ENCODE assay signal across 8 cellular contexts in genomic region chr5:671459-672328, GRCh38.
DNase-seq lines count a peak whose midpoint lies in the region; ATAC-seq, FAIRE-seq and TF ChIP-seq lines count a peak whose summit lies in the region.

No MANE protein-coding gene starts in this region.

- no peak overlapping the region for H3K4me3 ChIP-seq in OCI-LY1 (ENCODE audit: low read depth, low read length, poor library complexity, severe bottlenecking)
- peak overlapping the region; percentile 17 to 64 (median 44) for H3K4me3 ChIP-seq in subcutaneous abdominal adipose tissue (ENCODE audit: low read depth in 1 of 5, low read length in 5 of 5)

- H2AFZ ChIP-seq in OCI-LY1 (ENCODE audit: low read length) = no peak overlapping the region

- no peak overlapping the region for H3K9ac ChIP-seq in OCI-LY1 (ENCODE audit: low read length)
- H3K9ac ChIP-seq in subcutaneous abdominal adipose tissue (ENCODE audit: low read length in 5 of 5) = peak overlapping the region in 1 of 5 donors; percentile 27

- H3K27me3 ChIP-seq in OCI-LY1 (ENCODE audit: insufficient read depth, low read length) (no peaks in the 10 kb centered on the region), subcutaneous abdominal adipose tissue (ENCODE audit: control insufficient read depth in 5 of 5, insufficient read depth in 4 of 5, low read length in 5 of 5) (peaks cover 0 to 14% (median 0%) of the 10 kb centered on the region in 5 donors)

- TF ChIP-seq CTCF in OCI-LY1 (IDR thresholded peaks at IDR 0.05; ENCODE audit: low read length) (peak; percentile 71), nephron progenitor cell (IDR thresholded peaks at IDR 0.05) (peak; percentile 92)

- DNase-seq in AG08395 (ENCODE audit: low spot score) = peak; percentile 77
- DNase-seq in HTR-8/SVneo (ENCODE audit: insufficient read length, low spot score) = peak; percentile 88
- peak; percentile 54 for DNase-seq in activated T-helper 1 cell treated with Interleukin-2 at 50 U/mL for 16 hours (ENCODE audit: low read depth)
- peak; percentile 35 for DNase-seq in fibroblast of peridontal ligament (ENCODE audit: extremely low read depth)
- DNase-seq in nephron progenitor cell = peak; percentile 80

- H3K9me3 Mint-ChIP-seq in nephron progenitor cell = no peaks in the 10 kb centered on the region

- no peaks in the 10 kb centered on the region for H4K20me1 ChIP-seq in OCI-LY1 (ENCODE audit: insufficient read depth, low read length)

- H3K27ac Mint-ChIP-seq in nephron progenitor cell = peak overlapping the region; percentile 98

- no peaks in the 10 kb centered on the region for H3K9me2 ChIP-seq in OCI-LY1 (ENCODE audit: low read depth, low read length)

- H3K4me3 Mint-ChIP-seq in nephron progenitor cell = no peak overlapping the region

- H3K79me2 ChIP-seq in OCI-LY1 (ENCODE audit: insufficient read depth, low read length) = no peaks in the 10 kb centered on the region

- ATAC-seq in GM19035 (IDR thresholded peaks at IDR 0.05; ENCODE audit: unreplicated experiment) = peak; percentile 46

- peaks cover 8% of the 10 kb centered on the region; the same call in 1 of the 2 replicates for H3K36me3 ChIP-seq in OCI-LY1 (ENCODE audit: insufficient read depth, low read length)
- H3K36me3 ChIP-seq in subcutaneous abdominal adipose tissue (ENCODE audit: control insufficient read depth in 5 of 5, insufficient read depth in 5 of 5, low read length in 5 of 5) = peaks cover 0 to 2% (median 2%) of the 10 kb centered on the region in 5 donors

- H3K4me1 ChIP-seq in OCI-LY1 (ENCODE audit: insufficient read depth, low read length, severe bottlenecking) = no peaks in the 10 kb centered on the region
- peaks cover 4 to 43% (median 42%) of the 10 kb centered on the region in 5 donors for H3K4me1 ChIP-seq in subcutaneous abdominal adipose tissue (ENCODE audit: control insufficient read depth in 5 of 5, insufficient read depth in 5 of 5, low read length in 5 of 5)

- H3K27ac ChIP-seq in OCI-LY1 (ENCODE audit: low read depth, low read length, poor library complexity, severe bottlenecking) (no peak overlapping the region), subcutaneous abdominal adipose tissue (ENCODE audit: low read depth, low read length) (no peak overlapping the region)

- H3K4me1 Mint-ChIP-seq in nephron progenitor cell = peaks cover 26% of the 10 kb centered on the region

- H3K4me2 ChIP-seq in OCI-LY1 (ENCODE audit: low read length) = no peak overlapping the region

- peak; percentile 91 for FAIRE-seq in HTR-8/SVneo (lab: Jason Lieb, UNC)

- peaks cover 9% of the 10 kb centered on the region for H3K27me3 Mint-ChIP-seq in nephron progenitor cell (ENCODE audit: low read depth, poor library complexity)

- H3K9me3 ChIP-seq in OCI-LY1 (ENCODE audit: low read length) (no peaks in the 10 kb centered on the region), subcutaneous abdominal adipose tissue (ENCODE audit: control insufficient read depth in 5 of 5, low read length in 5 of 5) (no peaks in the 10 kb centered on the region)

- peaks cover 11% of the 10 kb centered on the region for H3K36me3 Mint-ChIP-seq in nephron progenitor cell (ENCODE audit: low read depth)

- H3F3A ChIP-seq in OCI-LY1 (ENCODE audit: insufficient read depth, low read length) = no peaks in the 10 kb centered on the region

Comparison
In these comparisons a context has a peak if more than half of its experiments do, and no peak if none do; other contexts are left out.
1. DNase-seq: peak in every context shown above with its lines; median percentile 88 in HTR-8/SVneo; 80 in nephron progenitor cell; 77 in AG08395; 54 in activated T-helper 1 cell treated with Interleukin-2 at 50 U/mL for 16 hours; 35 in fibroblast of peridontal ligament.